9 cellular contexts compared by ENCODE assay signal in the genomic region with DNA sequence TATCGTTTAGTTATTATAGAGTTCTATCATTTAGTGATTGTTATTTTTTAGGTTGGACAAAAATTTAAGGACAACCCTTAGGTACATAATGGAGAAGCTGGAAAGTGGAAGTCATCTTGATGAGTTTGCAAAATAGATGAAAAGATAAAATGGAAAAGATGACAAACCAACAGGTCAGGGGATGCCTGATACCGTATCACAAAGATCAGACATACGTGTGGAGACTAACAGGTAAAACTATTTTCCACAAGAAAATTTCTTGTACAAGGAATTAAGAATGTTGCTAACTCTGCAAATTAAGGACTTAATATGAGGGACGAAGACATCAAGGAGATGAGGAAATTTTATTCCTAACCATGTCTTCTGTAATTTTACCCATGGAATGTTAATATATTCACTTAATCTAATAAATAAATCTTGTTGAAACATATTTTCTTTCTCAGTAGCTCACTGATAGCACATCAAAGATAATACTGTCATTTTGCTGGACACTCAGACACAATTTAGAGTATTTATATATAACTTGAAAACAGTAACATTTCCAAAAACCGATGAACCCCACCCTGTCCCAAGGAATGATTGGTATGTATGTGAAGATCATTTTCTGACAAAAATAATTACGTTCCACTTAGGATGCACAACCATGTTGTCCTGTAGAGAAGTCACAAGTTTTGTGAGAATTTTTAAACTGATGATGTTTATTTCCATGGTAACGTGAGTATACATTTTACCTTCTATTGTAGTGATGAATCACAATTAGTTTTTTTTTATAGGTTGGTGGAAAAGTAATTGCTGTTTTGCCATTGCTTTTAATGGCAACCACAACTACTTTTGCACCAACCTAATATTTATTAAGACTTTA. TPM values are rescaled to one million over a fixed set of nuclear protein-coding genes. Genes with fewer than 3 reads are reported as not detected.
DNase-seq lines count a peak whose midpoint lies in the region; ATAC-seq, FAIRE-seq and TF ChIP-seq lines count a peak whose summit lies in the region.
"Had no signal": no experiment of that assay in that cellular context is flagged by ENCODE, and none has a peak within 500 bp of the region (broad histone marks: within the 10 kb centered on the region; RNA-seq: fewer than 3 reads in every experiment).

No MANE protein-coding gene starts in this region.

- H3K9me3 Mint-ChIP-seq in MCF 10A (ENCODE audit: unreplicated experiment): peaks cover 6% of the 10 kb centered on the region

- H4K20me1 ChIP-seq in HepG2 (ENCODE audit: insufficient read depth, low read length): no peaks in the 10 kb centered on the region

- peaks cover 9% of the 10 kb centered on the region for H3K4me1 Mint-ChIP-seq in MCF 10A (ENCODE audit: insufficient read depth, unreplicated experiment)

- in situ Hi-C loops in HepG2 (cut with HindIII; ENCODE audit: extremely low pct_ligation_motif_present, low pct_unique_long_range_greater_than_20kb): loop anchor here (5.0 to 10.0 kb wide), 2 partner anchors 40 to 53 kb away; no protein-coding TSS in a partner anchor

- DNase-seq in MCF 10A (ENCODE audit: unreplicated experiment): no peak
- no peak for DNase-seq in HepG2 (ENCODE audit: low spot score)
- DNase-seq in spleen: no peak
- DNase-seq in epidermal melanocyte (ENCODE audit: insufficient read length, low spot score): no peak
- no peak for DNase-seq in prostate gland (ENCODE audit: low spot score)
- no peak for DNase-seq in activated CD4-positive, alpha-beta T cell treated with anti-CD3 and anti-CD28 coated beads, Interleukin-2, amount 50 U/mL, for 48 hours
- DNase-seq: T-helper 1 cell had no signal

- TF ChIP-seq POLR2A in HepG2 (IDR thresholded peaks at IDR 0.05; ENCODE audit: insufficient read depth in 1 of 2, low read depth in 2 of 2, low read length in 2 of 2): no peak
- no peak for TF ChIP-seq POLR2A in spleen (IDR thresholded peaks at IDR 0.05)
- no peak for TF ChIP-seq POLR2A in prostate gland (IDR thresholded peaks at IDR 0.05)
- no peak for TF ChIP-seq POLR2A in GM18505 (IDR thresholded peaks at IDR 0.05; ENCODE audit: borderline replicate concordance, extremely low read depth, insufficient read depth, insufficient read length)

- no peak overlapping the region for H3K27ac ChIP-seq in HEK293 (ENCODE audit: extremely low read depth, low read depth, low read length)
- peak overlapping the region; percentile 97 for H3K27ac ChIP-seq in HepG2 (ENCODE audit: extremely low read length, insufficient read depth, low read length)
- H3K27ac ChIP-seq in spleen: peak overlapping the region in 7 of 8 donors; percentile 76 to 88 (median 83)
- H3K27ac ChIP-seq in prostate gland: no peak overlapping the region

- ATAC-seq in HepG2: no peak
- no peak for ATAC-seq in GM18505 (IDR thresholded peaks at IDR 0.05; ENCODE audit: unreplicated experiment)

- no peak overlapping the region for H2AFZ ChIP-seq in HepG2 (ENCODE audit: low read length)

- CTCF ChIA-PET in HEK293 (lab: Yijun Ruan, JAX): interaction anchor here (0.6 to 4.3 kb wide), 17 partner anchors 9 to 312 kb away, joined by 3 to 29 read pairs (median 6); no protein-coding TSS in a partner anchor
- CTCF ChIA-PET in MCF 10A (lab: Yijun Ruan, JAX): interaction anchor here (0.6 to 7.7 kb wide), 28 partner anchors 8 to 1828 kb away, joined by 3 to 131 read pairs (median 8); no protein-coding TSS in a partner anchor
- CTCF ChIA-PET in HepG2 (lab: Yijun Ruan, JAX; ENCODE audit: low intra/inter-chr PET ratio, low total read pairs): interaction anchor here (1.3 kb wide), 1 partner anchor 40 kb away, joined by 7 read pairs; no protein-coding TSS in a partner anchor

- H3K4me3 ChIP-seq in HEK293 (ENCODE audit: low read depth, low read length) (peak overlapping the region; percentile 71), HepG2 (replicated peaks in 1 of 3; ENCODE audit: insufficient read depth in 1 of 3, low read depth in 2 of 3, low read length in 3 of 3) (peak overlapping the region; percentile 74 to 90 (median 84); a peak in 5 of 6 replicates), spleen (peak overlapping the region in 7 of 8 donors; percentile 44 to 76 (median 62)), prostate gland (no peak overlapping the region)

- TF ChIP-seq RAD21 in HepG2 (CRISPR knock-in tag; IDR thresholded peaks at IDR 0.05): no peak

- BruUV-seq in MCF 10A (replicated peaks; lab: Mats Ljungman, UMichigan) (TSS peak; percentile 78), HepG2 (replicated peaks; lab: Mats Ljungman, UMichigan) (TSS peak; percentile 38)

- peak overlapping the region; percentile 74 for H3K27ac Mint-ChIP-seq in MCF 10A (ENCODE audit: low read depth, unreplicated experiment)

- H3K36me3 ChIP-seq in HEK293 (ENCODE audit: control insufficient read depth in 2 of 2, insufficient read depth in 1 of 2, low read length in 2 of 2): no peaks in the 10 kb centered on the region
- no peaks in the 10 kb centered on the region for H3K36me3 ChIP-seq in HepG2 (replicated peaks in 1 of 2; ENCODE audit: control insufficient read depth in 1 of 2, insufficient read depth in 2 of 2, low read length in 2 of 2)
- no peaks in the 10 kb centered on the region for H3K36me3 ChIP-seq in spleen
- no peaks in the 10 kb centered on the region for H3K36me3 ChIP-seq in prostate gland

- TF ChIP-seq EP300 in HepG2 (IDR thresholded peaks at IDR 0.05; ENCODE audit: low read depth in 2 of 2, low read length in 2 of 2) (no peak), HepG2 (CRISPR knock-in tag; IDR thresholded peaks at IDR 0.05; ENCODE audit: borderline replicate concordance) (no peak)

- peaks cover 12% of the 10 kb centered on the region for H3K36me3 Mint-ChIP-seq in MCF 10A (ENCODE audit: insufficient read depth, unreplicated experiment)

- H3K4me1 ChIP-seq in HEK293 (ENCODE audit: control insufficient read depth, insufficient read depth, low read length): peaks cover 6% of the 10 kb centered on the region
- H3K4me1 ChIP-seq in HepG2 (ENCODE audit: insufficient read depth, low read length): peaks cover 24% of the 10 kb centered on the region
- H3K4me1 ChIP-seq in spleen: peaks cover 0 to 16% (median 3%) of the 10 kb centered on the region in 6 donors
- no peaks in the 10 kb centered on the region for H3K4me1 ChIP-seq in prostate gland (replicated peaks)

- H3K9ac ChIP-seq in HepG2 (ENCODE audit: insufficient read depth, low read depth, low read length): peak overlapping the region; percentile 86

- POLR2A ChIA-PET in HEK293 (lab: Yijun Ruan, JAX) (interaction anchor here (1.1 to 3.1 kb wide), 2 partner anchors 37 to 107 kb away, joined by 4 to 15 read pairs; no protein-coding TSS in a partner anchor), MCF 10A (lab: Yijun Ruan, JAX) (interaction anchor here (0.7 to 8.4 kb wide), 25 partner anchors 9 to 108 kb away, joined by 3 to 242 read pairs (median 7); no protein-coding TSS in a partner anchor), HepG2 (lab: Yijun Ruan, JAX) (interaction anchor here (1.4 to 7.4 kb wide), 7 partner anchors 7 to 40 kb away, joined by 5 to 342 read pairs (median 16); no protein-coding TSS in a partner anchor)

- peak overlapping the region; percentile 85 for H3K4me2 ChIP-seq in HepG2 (ENCODE audit: low read depth, low read length)

- FAIRE-seq in HepG2 (lab: Jason Lieb, UNC): no peak

- peaks cover 52% of the 10 kb centered on the region for H3K79me2 ChIP-seq in HepG2 (ENCODE audit: insufficient read depth, low read length)

- H3K9me3 ChIP-seq in HEK293 (ENCODE audit: control insufficient read depth, insufficient read depth, low read depth, low read length) (no peaks in the 10 kb centered on the region), HepG2 (ENCODE audit: low read length) (peaks cover 5% of the 10 kb centered on the region), spleen (peaks cover 0 to 5% (median 3%) of the 10 kb centered on the region in 8 donors), prostate gland (no peaks in the 10 kb centered on the region)

- H3K27me3 Mint-ChIP-seq in MCF 10A (ENCODE audit: insufficient read depth, unreplicated experiment): no peaks in the 10 kb centered on the region

- WGBS in HepG2 (ENCODE audit: low lambda C conversion rate): 53% methylated on average over 7 of the region's 7 CpGs
- 65 to 76% (median 67%) methylated on average over 7 of the region's 7 CpGs for WGBS in spleen, 5 donors
- 45% methylated on average over 7 of the region's 7 CpGs for WGBS in prostate gland

- H3K27me3 ChIP-seq in HepG2 (ENCODE audit: control insufficient read depth in 1 of 2, insufficient read depth in 2 of 2, low read length in 2 of 2) (no peaks in the 10 kb centered on the region; a peak in 1 of 5 replicates), spleen (replicated peaks in 1 of 7) (peaks cover 0 to 27% (median 5%) of the 10 kb centered on the region in 7 donors), prostate gland (replicated peaks; ENCODE audit: insufficient read depth) (no peaks in the 10 kb centered on the region)

- H3K4me3 Mint-ChIP-seq in MCF 10A (ENCODE audit: unreplicated experiment): peak overlapping the region; percentile 99

- intact Hi-C loops in MCF 10A (cut with micrococcal nuclease) (loop anchor here (5.0 kb wide), 1 partner anchor 210 kb away; no protein-coding TSS in a partner anchor), HepG2 (cut with micrococcal nuclease; ENCODE audit: unreplicated experiment) (loop anchor here (2.0 kb wide), 1 partner anchor 107 kb away; no protein-coding TSS in a partner anchor), spleen (cut with DNase I; ENCODE audit: low total_unique reads) (no loop called here), prostate gland (cut with DNase I) (loop anchor here (5.0 to 10.0 kb wide), 3 partner anchors 35 to 105 kb away; no protein-coding TSS in a partner anchor)

- TF ChIP-seq CTCF in HEK293 (tag by site-specific recombination; IDR thresholded peaks at IDR 0.05) (no peak), MCF 10A (IDR thresholded peaks at IDR 0.05; ENCODE audit: unreplicated experiment) (no peak), HepG2 (CRISPR knock-in tag; IDR thresholded peaks at IDR 0.05) (no peak), spleen (IDR thresholded peaks at IDR 0.05 in 8 of 11, conservative IDR thresholded peaks at IDR 0.05 in 3 of 11) (no peak), prostate gland (IDR thresholded peaks at IDR 0.05) (no peak)

RNA-seq across cellular contexts. Expression of gene LURAP1L, which starts 2.6 kb away (rescaled TPM):
- 59.2 and 80.4 TPM in 2 replicates for total RNA-seq in MCF 10A (2022)
- 6.5 and 6.7 TPM in 2 replicates for total RNA-seq in HepG2 (2016; rRNA removed; fragmentation: Illumina TruSeq; extraction: Trizol)
- 1.7 and 2.1 TPM in 2 replicates for total RNA-seq in HepG2 (2016; cell fraction: cytosol; rRNA removed; fragmentation: Illumina TruSeq; extraction: Trizol; ENCODE audit: low read depth)
- 6.2 and 7.1 TPM in 2 replicates for total RNA-seq in HepG2 (2016; cell fraction: insoluble cytoplasmic fraction; rRNA removed; fragmentation: Illumina TruSeq; extraction: Trizol)
- total RNA-seq in HepG2 (2016; cell fraction: membrane; rRNA removed; fragmentation: Illumina TruSeq; extraction: Trizol): 4.6 and 5.0 TPM in 2 replicates
- total RNA-seq in HepG2 (2016; cell fraction: nucleus; rRNA removed; fragmentation: Illumina TruSeq; extraction: Trizol): 10.9 and 12.5 TPM in 2 replicates
- polyA plus RNA-seq in HepG2 (2011; rRNA removed): 16.6 and 20.6 TPM in 2 replicates
- polyA plus RNA-seq in HepG2 (2011; cell fraction: cytosol; rRNA removed): 13.0 and 19.1 TPM in 2 replicates
- polyA plus RNA-seq in HepG2 (2011; cell fraction: nucleus; rRNA removed): 15.2 and 19.1 TPM in 2 replicates
- polyA plus RNA-seq in HepG2 (2012): 18.4 and 22.0 TPM in 2 replicates
- polyA plus RNA-seq in HepG2 (2016; cell fraction: cytosol; fragmentation: Illumina TruSeq; extraction: Trizol; ENCODE audit: low read depth): 1.7 and 2.0 TPM in 2 replicates
- 8.2 and 9.1 TPM in 2 replicates for polyA plus RNA-seq in HepG2 (2016; cell fraction: insoluble cytoplasmic fraction; fragmentation: Illumina TruSeq; extraction: Trizol; ENCODE audit: low read depth)
- 3.9 and 4.5 TPM in 2 replicates for polyA plus RNA-seq in HepG2 (2016; cell fraction: membrane; fragmentation: Illumina TruSeq; extraction: Trizol; ENCODE audit: low read depth)
- 9.3 and 12.2 TPM in 2 replicates for polyA plus RNA-seq in HepG2 (2016; cell fraction: nucleus; fragmentation: Illumina TruSeq; extraction: Trizol; ENCODE audit: insufficient read depth, low read depth)
- polyA minus RNA-seq in HepG2 (2011; rRNA and poly(A)+ RNA removed; ENCODE audit: low replicate concordance): 9.5 and 19.8 TPM in 2 replicates
- polyA minus RNA-seq in HepG2 (2011; cell fraction: cytosol; rRNA and poly(A)+ RNA removed): 10.3 TPM in 2 replicates
- polyA minus RNA-seq in HepG2 (2011; cell fraction: nucleus; rRNA and poly(A)+ RNA removed): 44.4 and 63.9 TPM in 2 replicates
- total RNA-seq in spleen: 10 to 100 TPM; 10.3 to 34.0 (median 16.9) TPM
- polyA plus RNA-seq in spleen: 1 to 10 TPM; 5.6 to 8.1 (median 5.8) TPM
- total RNA-seq in prostate gland: 1 to 10 TPM; 2.7 to 8.8 TPM

Comparison
In these comparisons a context has a peak if more than half of its experiments do, and no peak if none do; other contexts are left out.
1. H3K27ac ChIP-seq: peak in HepG2 (single experiment) and spleen (7 of 8); none in HEK293 (single experiment) and prostate gland (0 of 2).
2. H3K4me3 ChIP-seq: peak in HEK293 (single experiment), HepG2 (3 of 3) and spleen (7 of 8); none in prostate gland (0 of 2).